Comparison of ENCODE assay signal across 10 cellular contexts in genomic region chr3:184679056-184679502, GRCh38. TPM values are rescaled to one million over a fixed set of nuclear protein-coding genes. Genes with fewer than 3 reads are reported as not detected.
DNase-seq lines count a peak whose midpoint lies in the region; ATAC-seq lines count a peak whose summit lies in the region.
"Had no signal": no experiment of that assay in that cellular context is flagged by ENCODE, and none has a peak within 500 bp of the region (broad histone marks: within the 10 kb centered on the region; RNA-seq: fewer than 3 reads in every experiment).

No MANE protein-coding gene starts in this region.

- H3K4me3 ChIP-seq in adipocyte (ENCODE audit: low read length): peak overlapping the region; percentile 27
- H3K4me3 ChIP-seq in skeletal muscle satellite cell (ENCODE audit: low read length): peak overlapping the region; percentile 43

- H3K27me3 ChIP-seq in adipocyte (replicated peaks; ENCODE audit: control insufficient read depth, insufficient read depth, low read length) (peaks cover 25% of the 10 kb centered on the region), skeletal muscle satellite cell (ENCODE audit: control insufficient read depth, insufficient read depth, low read length) (peaks cover 29% of the 10 kb centered on the region)

- H3K4me1 ChIP-seq in adipocyte (ENCODE audit: control insufficient read depth, insufficient read depth, low read length) (peaks cover 9% of the 10 kb centered on the region), skeletal muscle satellite cell (ENCODE audit: control insufficient read depth, insufficient read depth, low read length) (peaks cover 8% of the 10 kb centered on the region)

- H3K9ac ChIP-seq in adipocyte (ENCODE audit: low read length): peak overlapping the region; percentile 38
- H3K9ac ChIP-seq in skeletal muscle satellite cell (ENCODE audit: low read depth, low read length): peak overlapping the region; percentile 16

- DNase-seq in NCI-H1092 (lab: John Stamatoyannopoulos, UW) (peak; percentile 81), adipocyte (ENCODE audit: low read depth) (peak; percentile 25), iPS-NIHi11 (ENCODE audit: low spot score) (peak; percentile 78), NCI-H446 treated with DMSO at 0.1 percent for 48 hours (lab: John Stamatoyannopoulos, UW) (no peak)
- DNase-seq: activated CD4-positive, alpha-beta T cell treated with anti-CD3 and anti-CD28 coated beads for 36 hours; naive thymus-derived CD8-positive, alpha-beta T cell; stimulated activated CD4-positive, alpha-beta T cell treated with anti-CD3 and anti-CD28 coated beads, Interleukin-4, amount 100 ng/mL, for 1 hour had no signal

- ATAC-seq in GM21786 (IDR thresholded peaks at IDR 0.05; ENCODE audit: unreplicated experiment) (no peak), GM21367 (IDR thresholded peaks at IDR 0.05; ENCODE audit: unreplicated experiment) (no peak)
- ATAC-seq: activated CD4-positive, alpha-beta T cell treated with anti-CD3 and anti-CD28 coated beads for 36 hours; naive thymus-derived CD8-positive, alpha-beta T cell had no signal

- H3K36me3 ChIP-seq in adipocyte (ENCODE audit: control insufficient read depth, insufficient read depth, low read length, severe bottlenecking) (no peaks in the 10 kb centered on the region), skeletal muscle satellite cell (ENCODE audit: insufficient read depth, low read length) (no peaks in the 10 kb centered on the region)

- H3K9me3 ChIP-seq in adipocyte (ENCODE audit: control insufficient read depth, low read length): no peaks in the 10 kb centered on the region
- H3K9me3 ChIP-seq in skeletal muscle satellite cell (replicated peaks; ENCODE audit: low read length): no peaks in the 10 kb centered on the region

- H3K4me2 ChIP-seq in skeletal muscle satellite cell (ENCODE audit: low read length): peak overlapping the region; percentile 68

RNA-seq across cellular contexts. Expression of gene MAGEF1, which starts 32.8 kb away (rescaled TPM):
- 10.7 and 11.7 TPM in 2 replicates for total RNA-seq in skeletal muscle satellite cell (2012; rRNA removed)
